30 cellular contexts compared by ENCODE assay signal in the genomic region with DNA sequence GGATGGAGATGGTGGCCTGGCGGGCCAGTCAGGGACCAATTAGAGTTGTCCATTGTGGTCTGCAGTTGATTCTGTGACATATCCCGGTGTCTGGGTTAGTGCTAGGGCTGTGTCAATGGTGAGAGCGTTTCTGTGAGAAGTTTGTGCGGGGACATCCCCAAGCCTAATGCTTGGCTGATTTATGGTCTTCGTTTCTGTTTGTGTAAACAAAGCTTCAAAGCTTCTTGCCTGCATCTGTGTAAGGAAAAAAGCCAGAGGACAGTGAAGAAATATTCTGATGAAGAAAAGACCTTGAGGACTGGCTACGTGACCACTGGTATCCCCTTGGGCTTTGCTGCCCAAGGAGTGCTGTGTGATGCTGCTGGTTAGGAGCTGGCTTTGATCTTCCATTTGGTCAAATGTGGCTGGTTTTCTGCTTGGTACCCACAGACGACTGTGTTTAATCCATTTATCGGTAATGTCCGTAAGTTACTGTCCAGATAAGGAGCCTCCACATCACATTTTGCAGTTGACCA.
"Had no signal": no experiment of that assay in that cellular context is flagged by ENCODE, and none has a peak within 500 bp of the region (broad histone marks: within the 10 kb centered on the region; RNA-seq: fewer than 3 reads in every experiment).

No MANE protein-coding gene starts in this region.

- H3K9me3 Mint-ChIP-seq: activated CD4-positive, alpha-beta memory T cell treated with anti-CD3 and anti-CD28 coated beads, Interleukin-2, amount 10 ng/mL, durations not matched to agents 7 days and 5 days; activated naive CD8-positive, alpha-beta T cell treated with anti-CD3 and anti-CD28 coated beads, Interleukin-2, amount 10 ng/mL, durations not matched to agents 7 days and 5 days; activated T-cell treated with anti-CD3 and anti-CD28 coated beads, Interleukin-2, amount 50 U/mL, for 24 hours; central memory CD8-positive, alpha-beta T cell; dendritic cell treated with granulocyte-macrophage colony-stimulating factor and Interleukin-4, amounts not matched to agents 40 ng/mL and 50 ng/mL, for 4 days; endodermal cell had no signal

- H3K27me3 Mint-ChIP-seq: activated CD4-positive, alpha-beta memory T cell treated with anti-CD3 and anti-CD28 coated beads, Interleukin-2, amount 10 ng/mL, durations not matched to agents 7 days and 5 days; activated CD4-positive, alpha-beta T cell treated with anti-CD3 and anti-CD28 coated beads, Interleukin-2, amount 10 ng/mL, durations not matched to agents 7 days and 5 days; activated naive CD8-positive, alpha-beta T cell treated with anti-CD3 and anti-CD28 coated beads, Interleukin-2, amount 10 ng/mL, durations not matched to agents 7 days and 5 days; central memory CD8-positive, alpha-beta T cell; dendritic cell treated with granulocyte-macrophage colony-stimulating factor and Interleukin-4, amounts not matched to agents 40 ng/mL and 50 ng/mL, for 4 days; T-helper 17 cell had no signal

- H3K27ac ChIP-seq: ascending aorta, brain microvascular endothelial cell, coronary artery, dorsolateral prefrontal cortex, foreskin keratinocyte, gastrocnemius medialis had no signal

- H3K36me3 Mint-ChIP-seq: activated naive CD4-positive, alpha-beta T cell treated with anti-CD3 and anti-CD28 coated beads, Interleukin-2, amount 10 ng/mL, durations not matched to agents 7 days and 5 days; activated naive CD4-positive, alpha-beta T cell treated with anti-CD3 and anti-CD28 coated beads, Interleukin-2, amount 50 U/mL, for 72 hours; activated naive CD8-positive, alpha-beta T cell treated with anti-CD3 and anti-CD28 coated beads, Interleukin-2, amount 10 ng/mL, durations not matched to agents 7 days and 5 days had no signal

- H3K4me3 ChIP-seq: ascending aorta, coronary artery, dorsolateral prefrontal cortex, gastrocnemius medialis had no signal

- H3K27me3 ChIP-seq: ascending aorta, brain microvascular endothelial cell, dorsolateral prefrontal cortex, gastrocnemius medialis had no signal

- FAIRE-seq: bronchial epithelial cell had no signal

- DNase-seq: activated CD4-positive, alpha-beta memory T cell treated with anti-CD3 and anti-CD28 coated beads, Interleukin-2, amount 10 ng/mL, durations not matched to agents 7 days and 5 days; activated CD4-positive, alpha-beta T cell treated with anti-CD3 and anti-CD28 coated beads for 4 hours; activated CD4-positive, alpha-beta T cell treated with anti-CD3 and anti-CD28 coated beads, Interleukin-2, amount 10 ng/mL, durations not matched to agents 7 days and 5 days; activated CD4-positive, alpha-beta T cell treated with anti-CD3 and anti-CD28 coated beads, Interleukin-2, amount 50 U/mL, for 4 hours; activated CD4-positive, CD25-positive, alpha-beta regulatory T cell; activated CD4-positive, CD25-positive, alpha-beta regulatory T cell treated with anti-CD3 and anti-CD28 coated beads, Interleukin-2, amount 50 U/mL, for 72 hours; activated CD8-positive, alpha-beta memory T cell treated with anti-CD3 and anti-CD28 coated beads, Interleukin-2, amount 50 U/mL, for 48 hours; activated gamma-delta T cell; activated naive CD4-positive, alpha-beta T cell; activated naive CD4-positive, alpha-beta T cell treated with anti-CD3 and anti-CD28 coated beads, Interleukin-2, amount 10 ng/mL, durations not matched to agents 7 days and 5 days; activated naive CD8-positive, alpha-beta T cell treated with anti-CD3 and anti-CD28 coated beads, Interleukin-2, amount 10 ng/mL, durations not matched to agents 7 days and 5 days; activated T-cell treated with anti-CD3 and anti-CD28 coated beads for 4 hours; activated T-cell treated with anti-CD3 and anti-CD28 coated beads, Interleukin-2, amount 50 U/mL, for 24 hours; activated T-cell treated with anti-CD3 and anti-CD28 coated beads, Interleukin-2, amount 50 U/mL, for 72 hours; brain microvascular endothelial cell; dorsolateral prefrontal cortex; effector memory CD4-positive, alpha-beta T cell; endodermal cell; foreskin keratinocyte; gastrocnemius medialis; glutamatergic neuron; T-helper 1 cell; T-helper 17 cell had no signal

- ATAC-seq: activated naive CD4-positive, alpha-beta T cell treated with anti-CD3 and anti-CD28 coated beads, Interleukin-2, amount 50 U/mL, for 72 hours; activated T-cell treated with anti-CD3 and anti-CD28 coated beads, Interleukin-2, amount 50 U/mL, for 72 hours; esophagus mucosa; foreskin keratinocyte; gastrocnemius medialis; T-helper 17 cell had no signal

- H3K9me3 ChIP-seq: ascending aorta, gastrocnemius medialis had no signal

- H3K36me3 ChIP-seq: ascending aorta, brain microvascular endothelial cell, gastrocnemius medialis had no signal

- H3K4me1 ChIP-seq: foreskin keratinocyte had no signal

- H3K4me1 Mint-ChIP-seq: activated CD4-positive, alpha-beta memory T cell treated with anti-CD3 and anti-CD28 coated beads, Interleukin-2, amount 10 ng/mL, durations not matched to agents 7 days and 5 days; activated CD4-positive, alpha-beta T cell treated with anti-CD3 and anti-CD28 coated beads, Interleukin-2, amount 10 ng/mL, durations not matched to agents 7 days and 5 days; activated naive CD4-positive, alpha-beta T cell treated with anti-CD3 and anti-CD28 coated beads, Interleukin-2, amount 10 ng/mL, durations not matched to agents 7 days and 5 days; activated naive CD8-positive, alpha-beta T cell treated with anti-CD3 and anti-CD28 coated beads, Interleukin-2, amount 10 ng/mL, durations not matched to agents 7 days and 5 days; central memory CD8-positive, alpha-beta T cell; T-helper 17 cell had no signal

- H3K27ac Mint-ChIP-seq: activated CD4-positive, alpha-beta memory T cell treated with anti-CD3 and anti-CD28 coated beads, Interleukin-2, amount 10 ng/mL, durations not matched to agents 7 days and 5 days; activated CD4-positive, alpha-beta T cell treated with anti-CD3 and anti-CD28 coated beads, Interleukin-2, amount 10 ng/mL, durations not matched to agents 7 days and 5 days; activated naive CD4-positive, alpha-beta T cell treated with anti-CD3 and anti-CD28 coated beads, Interleukin-2, amount 10 ng/mL, durations not matched to agents 7 days and 5 days; activated naive CD4-positive, alpha-beta T cell treated with anti-CD3 and anti-CD28 coated beads, Interleukin-2, amount 50 U/mL, for 72 hours; activated naive CD8-positive, alpha-beta T cell treated with anti-CD3 and anti-CD28 coated beads, Interleukin-2, amount 10 ng/mL, durations not matched to agents 7 days and 5 days; activated T-cell treated with anti-CD3 and anti-CD28 coated beads, Interleukin-2, amount 50 U/mL, for 24 hours; activated T-cell treated with anti-CD3 and anti-CD28 coated beads, Interleukin-2, amount 50 U/mL, for 72 hours; dendritic cell treated with granulocyte-macrophage colony-stimulating factor and Interleukin-4, amounts not matched to agents 40 ng/mL and 50 ng/mL, for 4 days; endodermal cell; T-helper 17 cell had no signal

- H3K4me3 Mint-ChIP-seq: activated CD4-positive, alpha-beta memory T cell treated with anti-CD3 and anti-CD28 coated beads, Interleukin-2, amount 10 ng/mL, durations not matched to agents 7 days and 5 days; activated CD4-positive, alpha-beta T cell treated with anti-CD3 and anti-CD28 coated beads, Interleukin-2, amount 10 ng/mL, durations not matched to agents 7 days and 5 days; activated naive CD4-positive, alpha-beta T cell treated with anti-CD3 and anti-CD28 coated beads, Interleukin-2, amount 10 ng/mL, durations not matched to agents 7 days and 5 days; activated naive CD8-positive, alpha-beta T cell treated with anti-CD3 and anti-CD28 coated beads, Interleukin-2, amount 10 ng/mL, durations not matched to agents 7 days and 5 days; activated T-cell treated with anti-CD3 and anti-CD28 coated beads, Interleukin-2, amount 50 U/mL, for 24 hours; activated T-cell treated with anti-CD3 and anti-CD28 coated beads, Interleukin-2, amount 50 U/mL, for 72 hours; central memory CD8-positive, alpha-beta T cell; dendritic cell treated with granulocyte-macrophage colony-stimulating factor and Interleukin-4, amounts not matched to agents 40 ng/mL and 50 ng/mL, for 4 days; endodermal cell; T-helper 17 cell had no signal
